16 cellular contexts compared by ENCODE assay signal in the genomic region with DNA sequence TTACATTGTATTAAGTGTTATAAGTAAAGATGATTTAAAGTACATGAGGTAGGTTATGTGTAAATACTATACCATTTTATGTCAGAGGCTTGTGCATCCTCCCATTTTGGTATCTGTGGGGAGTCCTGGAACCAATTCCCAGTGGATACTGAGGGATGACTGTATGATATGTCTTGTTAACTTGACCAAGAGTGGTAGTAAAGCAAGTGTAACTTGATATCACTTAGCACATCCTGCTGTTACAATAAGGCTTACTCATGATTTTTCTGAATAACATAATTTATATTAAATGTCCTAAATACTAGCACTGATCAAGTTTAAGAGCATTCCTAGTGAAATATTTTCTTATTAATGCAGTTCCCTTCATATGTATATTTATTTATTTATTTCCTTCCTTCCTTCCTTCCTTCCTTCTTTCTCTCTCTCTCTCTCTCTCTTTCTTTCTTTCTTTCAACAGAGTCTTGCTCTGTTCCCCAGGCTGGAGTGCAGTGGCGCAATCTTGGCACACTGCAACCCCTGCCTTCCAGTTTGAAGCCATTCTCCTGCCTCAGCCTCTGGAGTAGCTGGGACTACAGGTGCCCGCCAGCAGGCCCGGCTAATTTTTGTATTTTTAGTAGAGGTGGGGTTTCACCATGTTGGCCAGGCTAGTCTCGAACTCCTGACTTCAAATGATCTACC. TPM values are rescaled to one million over a fixed set of nuclear protein-coding genes. Genes with fewer than 3 reads are reported as not detected.
DNase-seq lines count a peak whose midpoint lies in the region; ATAC-seq and TF ChIP-seq lines count a peak whose summit lies in the region.
"Had no signal": no experiment of that assay in that cellular context is flagged by ENCODE, and none has a peak within 500 bp of the region (broad histone marks: within the 10 kb centered on the region; RNA-seq: fewer than 3 reads in every experiment).

No MANE protein-coding gene starts in this region.

- peaks cover 83% of the 10 kb centered on the region for H3K4me1 Mint-ChIP-seq in CD4-positive, alpha-beta T cell (ENCODE audit: low read depth)
- peaks cover 83% of the 10 kb centered on the region for H3K4me1 Mint-ChIP-seq in activated naive CD8-positive, alpha-beta T cell (ENCODE audit: low read depth)

- no peak for ATAC-seq in CD4-positive, alpha-beta T cell (ENCODE audit: poor library complexity)
- ATAC-seq: left colon had no signal

- no peak overlapping the region for H3K27ac ChIP-seq in CD4-positive, alpha-beta T cell (ENCODE audit: low read depth, low read length)
- H3K27ac ChIP-seq: cardiac muscle cell, vagina, WERI-Rb-1 had no signal

- no peaks in the 10 kb centered on the region for H3K27me3 Mint-ChIP-seq in CD4-positive, alpha-beta T cell
- no peaks in the 10 kb centered on the region for H3K27me3 Mint-ChIP-seq in activated naive CD8-positive, alpha-beta T cell
- H3K27me3 Mint-ChIP-seq: B cell had no signal

- H3K36me3 Mint-ChIP-seq in CD4-positive, alpha-beta T cell (ENCODE audit: low read depth), result peaks cover 72% of the 10 kb centered on the region
- peaks cover 27% of the 10 kb centered on the region for H3K36me3 Mint-ChIP-seq in activated naive CD8-positive, alpha-beta T cell

- no peak overlapping the region for H3K27ac Mint-ChIP-seq in CD4-positive, alpha-beta T cell
- H3K27ac Mint-ChIP-seq in activated naive CD8-positive, alpha-beta T cell, result peak overlapping the region; percentile 74
- H3K27ac Mint-ChIP-seq: B cell had no signal

- H3K4me3 Mint-ChIP-seq in CD4-positive, alpha-beta T cell, result peak overlapping the region; percentile 31
- peak overlapping the region; percentile 56 for H3K4me3 Mint-ChIP-seq in activated naive CD8-positive, alpha-beta T cell
- H3K4me3 Mint-ChIP-seq: B cell had no signal

- H3K9me3 ChIP-seq in CD4-positive, alpha-beta T cell (ENCODE audit: control insufficient read depth, low read length), result no peaks in the 10 kb centered on the region
- H3K9me3 ChIP-seq: vagina had no signal

- intact Hi-C loops in CD4-positive, alpha-beta T cell (cut with DNase I, micrococcal nuclease), result loop anchor here (2.0 to 5.0 kb wide), 2 partner anchors 15 to 34 kb away; no protein-coding TSS in a partner anchor

- no peaks in the 10 kb centered on the region for H3K9me3 Mint-ChIP-seq in CD4-positive, alpha-beta T cell
- no peaks in the 10 kb centered on the region for H3K9me3 Mint-ChIP-seq in activated naive CD8-positive, alpha-beta T cell (ENCODE audit: low read depth)

- TF ChIP-seq CTCF in CD4-positive, alpha-beta T cell (IDR thresholded peaks at IDR 0.05), result no peak
- TF ChIP-seq CTCF in fibroblast of villous mesenchyme (IDR thresholded peaks at IDR 0.05; ENCODE audit: insufficient read depth, low read depth, low read length), result no peak

- H3K27me3 ChIP-seq in CD4-positive, alpha-beta T cell (ENCODE audit: control insufficient read depth, insufficient read depth, low read length), result no peaks in the 10 kb centered on the region
- H3K27me3 ChIP-seq: cardiac muscle cell, vagina had no signal

- H3K4me3 ChIP-seq in fibroblast of villous mesenchyme (ENCODE audit: low read depth, low read length), result no peak overlapping the region
- H3K4me3 ChIP-seq: cardiac muscle cell, vagina had no signal

- no peak for DNase-seq in CD4-positive, alpha-beta T cell
- DNase-seq in HT1080 (ENCODE audit: low read depth) (peak; percentile 53), fibroblast of villous mesenchyme (ENCODE audit: low read depth) (peak; percentile 35), NCI-H446 (lab: John Stamatoyannopoulos, UW) (no peak), RPMI8226 (no peak), retina (no peak), anterior cingulate cortex (lab: John Stamatoyannopoulos, UW) (no peak)
- DNase-seq: left colon; NCI-H2081; NK-92 treated with Interleukin-12 subunit alpha and Interleukin-12 subunit beta, amount 100 ng/mL, for 24 hours; stimulated activated CD4-positive, alpha-beta T cell treated with anti-CD3 and anti-CD28 coated beads, Interleukin-2, amount 100 ng/mL, for 48 hours; WERI-Rb-1 had no signal

- CTCF ChIA-PET in CD4-positive, alpha-beta T cell (lab: Charles Lee), result interaction anchor here (1.0 kb wide), 1 partner anchor 104 kb away, joined by 3 read pairs; no protein-coding TSS in a partner anchor

- POLR2A ChIA-PET in CD4-positive, alpha-beta T cell (lab: Charles Lee), result interaction anchor here (0.7 kb wide), 1 partner anchor 101 kb away, joined by 3 read pairs; no protein-coding TSS in a partner anchor

RNA-seq across cellular contexts. Expression of a gene that starts 7.5 kb away (rescaled TPM):
- 100 to 1,000 TPM; 185 to 192 TPM for total RNA-seq in CD4-positive, alpha-beta T cell
- total RNA-seq in HT1080 (2014; rRNA removed; shearing (Covaris generic)), result 45.7 and 72.5 TPM in 2 replicates
- 50.2 and 57.5 TPM in 2 replicates for polyA plus RNA-seq in HT1080 (2015; cell fraction: cytosol; rRNA removed)
- polyA plus RNA-seq in HT1080 (2015; cell fraction: nucleus; rRNA removed), result 30.7 and 37.7 TPM in 2 replicates
- 92.0 and 124 TPM in 2 replicates for total RNA-seq in fibroblast of villous mesenchyme

Comparison
In these comparisons a context has a peak if more than half of its experiments do, and no peak if none do; other contexts are left out.
1. DNase-seq: peak in HT1080 (single experiment) and fibroblast of villous mesenchyme (single experiment); none in CD4-positive, alpha-beta T cell (0 of 10), NCI-H446 (0 of 2), RPMI8226 (single experiment), retina (single experiment) and anterior cingulate cortex (0 of 58).